In the genomic region with DNA sequence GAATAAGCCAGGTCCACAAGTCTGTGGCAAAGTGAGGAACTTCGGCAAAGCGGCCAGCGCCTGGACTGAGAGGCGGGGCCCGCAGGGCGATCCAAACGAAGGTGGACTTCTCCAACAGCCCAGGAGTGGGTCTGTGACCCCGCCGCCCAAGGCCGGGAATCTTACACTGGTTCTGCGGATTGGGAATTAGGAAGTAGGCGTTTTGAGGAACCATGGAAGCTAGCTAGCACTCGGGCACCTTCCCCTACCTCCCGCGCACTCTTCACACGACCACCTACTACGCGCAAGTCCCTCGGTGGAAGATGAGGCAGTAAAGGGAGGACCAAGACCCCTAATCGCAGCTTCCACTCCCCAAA, we compare ENCODE assay signal across 6 cellular contexts. TPM values are rescaled to one million over a fixed set of nuclear protein-coding genes. Genes with fewer than 3 reads are reported as not detected.
DNase-seq lines count a peak whose midpoint lies in the region; ATAC-seq, FAIRE-seq and TF ChIP-seq lines count a peak whose summit lies in the region.

No MANE protein-coding gene starts in this region.

- WGBS in H1 (ENCODE audit: extremely low coverage in 1 of 2, insufficient coverage in 1 of 2, insufficient read length in 1 of 2, insufficient replicate concordance in 2 of 2, low coverage in 1 of 2, low lambda C conversion rate in 2 of 2, missing lambda C conversion rate in 1 of 2), 2 experiments, result 33% methylated on average over 20 of the region's 20 CpGs; no CpG with 5 or more reads in 1 of the 2 experiments

- no peak for TF ChIP-seq RAD21 in H1 (IDR thresholded peaks at IDR 0.05 in 1 of 2, conservative IDR thresholded peaks at IDR 0.05 in 1 of 2; ENCODE audit: low read depth in 2 of 2, low read length in 2 of 2)

- TF ChIP-seq CTCF in H1 (IDR thresholded peaks at IDR 0.05; ENCODE audit: control extremely low read depth in 1 of 3, insufficient read depth in 1 of 3, low read depth in 1 of 3, low read length in 3 of 3), result no peak

- H3K14ac ChIP-seq in H1 (ENCODE audit: insufficient read length), result no peak overlapping the region

- no peak overlapping the region for H3K56ac ChIP-seq in H1 (replicated peaks; ENCODE audit: insufficient read length, low read depth, low read length)

- peaks cover 0 to 17% of the 10 kb centered on the region in 2 experiments; a peak in 1 of 4 replicates for H3K79me2 ChIP-seq in H1 (ENCODE audit: control insufficient read depth in 1 of 2, insufficient read depth in 2 of 2, low read length in 2 of 2)

- POLR2A ChIA-PET in H1 (lab: Charles Lee; ENCODE audit: partially characterized antibody), result interaction anchor here (0.9 to 1.9 kb wide), 3 partner anchors 33 to 239 kb away, joined by 3 to 7 read pairs (median 5); no protein-coding TSS in a partner anchor

- peak overlapping the region; percentile 90 to 95 for H3K4me2 ChIP-seq in H1 (ENCODE audit: insufficient read depth in 1 of 2, low read depth in 2 of 2, low read length in 2 of 2)

- H3K4me3 ChIP-seq in MG63 (peak overlapping the region; percentile 71), H1 (ENCODE audit: extremely low read depth in 1 of 4, insufficient read depth in 2 of 4, low read depth in 3 of 4, low read length in 4 of 4) (peak overlapping the region; percentile 65 to 89 (median 76)), skeletal muscle cell (ENCODE audit: low read depth, low read length) (peak overlapping the region; percentile 96)

- peaks cover 4 to 14% of the 10 kb centered on the region in 2 experiments for H4K20me1 ChIP-seq in H1 (replicated peaks in 1 of 2; ENCODE audit: control insufficient read depth in 1 of 2, insufficient read depth in 2 of 2, low read length in 2 of 2)

- DNase-seq in MG63 (no peak), H1 (ENCODE audit: low read depth in 1 of 2, low spot score in 2 of 2) (no peak), skeletal muscle cell (ENCODE audit: low read depth) (no peak), NCI-H524 treated with DMSO at 0.1 percent for 48 hours (lab: John Stamatoyannopoulos, UW) (no peak)

- H3K9ac ChIP-seq in H1 (replicated peaks in 1 of 4; ENCODE audit: extremely low read depth in 1 of 4, low read depth in 3 of 4, low read length in 3 of 4), result peak overlapping the region in 3 of 4 experiments; percentile 48 to 75 (median 59); a peak in 6 of 7 replicates

- peak overlapping the region; percentile 43 for H4K5ac ChIP-seq in H1 (ENCODE audit: insufficient read length, low read depth, low read length)

- H3K23ac ChIP-seq in H1 (ENCODE audit: insufficient read length), result no peak overlapping the region

- H2BK120ac ChIP-seq in H1 (replicated peaks; ENCODE audit: low read depth, low read length), result no peak overlapping the region

- no peak for TF ChIP-seq EP300 in H1 (IDR thresholded peaks at IDR 0.05; ENCODE audit: borderline replicate concordance in 1 of 2, low read depth in 2 of 2, low read length in 2 of 2)

- peaks cover 10% of the 10 kb centered on the region for H3K23me2 ChIP-seq in H1 (ENCODE audit: low read depth, low read length)

- no peak overlapping the region for H2AK5ac ChIP-seq in H1 (ENCODE audit: low read depth, low read length)

- H2BK20ac ChIP-seq in H1 (ENCODE audit: low read length), result no peak overlapping the region

- H2BK15ac ChIP-seq in H1 (ENCODE audit: low read length), result no peak overlapping the region; the same call in 1 of the 2 replicates

- no peak for ATAC-seq in GM18858 (IDR thresholded peaks at IDR 0.05; ENCODE audit: unreplicated experiment)
- no peak for ATAC-seq in GM19035 (IDR thresholded peaks at IDR 0.05; ENCODE audit: unreplicated experiment)

- H4K91ac ChIP-seq in H1 (replicated peaks; ENCODE audit: insufficient read length, low read length), result peak overlapping the region; percentile 15

- H3K9me3 ChIP-seq in MG63, result no peaks in the 10 kb centered on the region
- no peaks in the 10 kb centered on the region for H3K9me3 ChIP-seq in H1 (ENCODE audit: insufficient read depth in 2 of 2, low read depth in 1 of 2, low read length in 1 of 2)

- H2BK12ac ChIP-seq in H1 (ENCODE audit: low read depth, low read length), result peak overlapping the region; percentile 68; the same call in 1 of the 2 replicates

- H3K36me3 ChIP-seq in MG63 (peaks cover 2% of the 10 kb centered on the region), H1 (ENCODE audit: control insufficient read depth in 2 of 4, insufficient read depth in 4 of 4, low read length in 3 of 4) (peaks cover 5 to 18% (median 15%) of the 10 kb centered on the region in 4 experiments)

- H3K4ac ChIP-seq in H1 (replicated peaks; ENCODE audit: insufficient read length, low read depth, low read length), result no peak overlapping the region

- no peak overlapping the region for H2BK5ac ChIP-seq in H1 (ENCODE audit: low read depth, low read length)

- peaks cover 8% of the 10 kb centered on the region; the same call in 1 of the 2 replicates for H3K79me1 ChIP-seq in H1 (ENCODE audit: low read depth, low read length)

- no peak overlapping the region for H3K27ac ChIP-seq in H1 (ENCODE audit: low read depth, low read length)

- TF ChIP-seq POLR2A in H1 (IDR thresholded peaks at IDR 0.05; ENCODE audit: control extremely low read depth in 1 of 2, low read depth in 2 of 2, low read length in 2 of 2), result no peak

- H4K8ac ChIP-seq in H1 (ENCODE audit: extremely low read depth, insufficient read depth, low read length), result 0 out of 2 replicates have a peak overlapping the region, but pooled peaks have one; percentile 43

- 0 out of 2 replicates have a peak overlapping the region, but pooled peaks have one; percentile 44 for H3K18ac ChIP-seq in H1 (ENCODE audit: extremely low read depth, low read length)

- CTCF ChIA-PET in H1 (lab: Charles Lee; ENCODE audit: partially characterized antibody), result interaction anchor here (0.6 to 8.1 kb wide), 8 partner anchors 9 to 140 kb away, joined by 3 to 55 read pairs (median 4); no protein-coding TSS in a partner anchor

- peak overlapping the region; percentile 92 for H2AFZ ChIP-seq in H1 (ENCODE audit: low read length)

- no peak for FAIRE-seq in H1 (lab: Jason Lieb, UNC)

- H3K4me1 ChIP-seq in H1 (replicated peaks in 1 of 4; ENCODE audit: control insufficient read depth in 3 of 4, insufficient read depth in 4 of 4, low read length in 3 of 4), result peaks cover 6 to 18% (median 8%) of the 10 kb centered on the region in 4 experiments

- H3K27me3 ChIP-seq in MG63 (no peaks in the 10 kb centered on the region), H1 (replicated peaks in 1 of 4; ENCODE audit: control insufficient read depth in 3 of 4, extremely low read depth in 1 of 4, insufficient read depth in 3 of 4, low read length in 3 of 4) (peaks cover 5 to 23% (median 22%) of the 10 kb centered on the region in 4 experiments)

TF ChIP-seq in H1, 55 proteins besides CTCF, POLR2A, EP300 and RAD21 (continues in another document):
- no peak for TF ChIP-seq TAF1 (IDR thresholded peaks at IDR 0.05; ENCODE audit: low read depth, low read length)
- TF ChIP-seq POU5F1 (IDR thresholded peaks at IDR 0.05; ENCODE audit: low read depth, low read length), result no peak
- TF ChIP-seq MAFK (IDR thresholded peaks at IDR 0.05; ENCODE audit: low read depth, low read length), result no peak

RNA-seq across cellular contexts. Expression of gene ARF5, which starts 0.6 kb away (rescaled TPM):
- 187 and 266 TPM in 2 replicates for total RNA-seq in MG63 (2014; rRNA removed; shearing (Covaris generic); ENCODE audit: low replicate concordance)
- total RNA-seq in H1 (2021; fragmentation: NEBNext Ultra II Directional; extraction: Animal tissue kit (Norgen Biotek cat#: 25700)), result 154 and 159 TPM in 2 replicates
- polyA plus RNA-seq in H1 (2011; rRNA removed), result 579 and 614 TPM in 2 replicates
- 391 TPM for polyA plus RNA-seq in H1 (2011; cell fraction: cytosol; rRNA removed)
- 278 TPM for polyA plus RNA-seq in H1 (2011; cell fraction: nucleus; rRNA removed)
- polyA plus RNA-seq in H1 (2012, experiment 1 of 2), result 185 to 246 TPM (median 218 TPM) in 4 replicates
- 258 TPM for polyA plus RNA-seq in H1 (2012, experiment 2 of 2)
- polyA plus RNA-seq in H1 (2013, experiment 1 of 2), result 109 TPM
- polyA plus RNA-seq in H1 (2013, experiment 2 of 2), result 113 TPM
- 72.4 and 83.6 TPM in 2 replicates for polyA minus RNA-seq in H1 (2011; rRNA and poly(A)+ RNA removed)
- 73.8 TPM for polyA minus RNA-seq in H1 (2011; cell fraction: cytosol; rRNA and poly(A)+ RNA removed)
- 70.7 TPM for polyA minus RNA-seq in H1 (2011; cell fraction: nucleus; rRNA and poly(A)+ RNA removed)

RNA-seq across cellular contexts. Expression of gene GCC1, which starts 2.2 kb away (rescaled TPM):
- total RNA-seq in MG63 (2014; rRNA removed; shearing (Covaris generic); ENCODE audit: low replicate concordance), result 7.2 and 8.4 TPM in 2 replicates
- 14.7 and 15.0 TPM in 2 replicates for total RNA-seq in H1 (2021; fragmentation: NEBNext Ultra II Directional; extraction: Animal tissue kit (Norgen Biotek cat#: 25700))
- polyA plus RNA-seq in H1 (2011; rRNA removed), result 3.3 and 4.6 TPM in 2 replicates
- polyA plus RNA-seq in H1 (2011; cell fraction: cytosol; rRNA removed), result 6.0 TPM
- 4.3 TPM for polyA plus RNA-seq in H1 (2011; cell fraction: nucleus; rRNA removed)
- polyA plus RNA-seq in H1 (2012, experiment 1 of 2), result 10.9 to 11.3 TPM (median 11.0 TPM) in 4 replicates
- 2.1 TPM for polyA plus RNA-seq in H1 (2012, experiment 2 of 2)
- polyA plus RNA-seq in H1 (2013, experiment 1 of 2), result 5.6 TPM
- polyA plus RNA-seq in H1 (2013, experiment 2 of 2), result 5.4 TPM
- 9.9 and 13.4 TPM in 2 replicates for polyA minus RNA-seq in H1 (2011; rRNA and poly(A)+ RNA removed)
- 8.1 TPM for polyA minus RNA-seq in H1 (2011; cell fraction: cytosol; rRNA and poly(A)+ RNA removed)
- 8.7 TPM for polyA minus RNA-seq in H1 (2011; cell fraction: nucleus; rRNA and poly(A)+ RNA removed)

RNA-seq across cellular contexts. Expression of gene FSCN3, which starts 5.9 kb away (rescaled TPM):
- 1.3 TPM in 1 of 2 replicates, not detected in the other for total RNA-seq in MG63 (2014; rRNA removed; shearing (Covaris generic); ENCODE audit: low replicate concordance)
- total RNA-seq in H1 (2021; fragmentation: NEBNext Ultra II Directional; extraction: Animal tissue kit (Norgen Biotek cat#: 25700)), result 0.95 and 1.6 TPM in 2 replicates
- 0.45 and 0.78 TPM in 2 replicates for polyA plus RNA-seq in H1 (2011; rRNA removed)
- 1.2 TPM for polyA plus RNA-seq in H1 (2011; cell fraction: cytosol; rRNA removed)
- polyA plus RNA-seq in H1 (2011; cell fraction: nucleus; rRNA removed), result 1.1 TPM
- polyA plus RNA-seq in H1 (2012, experiment 1 of 2), result 0.25 to 1.3 TPM (median 0.77 TPM) in 4 replicates
- polyA plus RNA-seq in H1 (2012, experiment 2 of 2), result 0.38 TPM
- 1.2 TPM for polyA plus RNA-seq in H1 (2013, experiment 1 of 2)
- polyA plus RNA-seq in H1 (2013, experiment 2 of 2), result 1.1 TPM
- polyA minus RNA-seq in H1 (2011; rRNA and poly(A)+ RNA removed), result 0.20 and 1.1 TPM in 2 replicates
- not detected for polyA minus RNA-seq in H1 (2011; cell fraction: cytosol; rRNA and poly(A)+ RNA removed)
- 1.4 TPM for polyA minus RNA-seq in H1 (2011; cell fraction: nucleus; rRNA and poly(A)+ RNA removed)

RNA-seq across cellular contexts. Expression of gene PAX4, which starts 30.3 kb away (rescaled TPM):
- not detected in 2 replicates for total RNA-seq in MG63 (2014; rRNA removed; shearing (Covaris generic); ENCODE audit: low replicate concordance)
- not detected in 2 replicates for total RNA-seq in H1 (2021; fragmentation: NEBNext Ultra II Directional; extraction: Animal tissue kit (Norgen Biotek cat#: 25700))
- 0.11 and 0.20 TPM in 2 replicates for polyA plus RNA-seq in H1 (2011; rRNA removed)
- 0.08 TPM for polyA plus RNA-seq in H1 (2011; cell fraction: cytosol; rRNA removed)
- 0.43 TPM for polyA plus RNA-seq in H1 (2011; cell fraction: nucleus; rRNA removed)
- 0.17 TPM in 1 of 4 replicates, not detected in the others for polyA plus RNA-seq in H1 (2012, experiment 1 of 2)
- not detected for polyA plus RNA-seq in H1 (2012, experiment 2 of 2)
- polyA plus RNA-seq in H1 (2013, experiment 1 of 2), result 0.08 TPM
- polyA plus RNA-seq in H1 (2013, experiment 2 of 2), result 0.04 TPM
- polyA minus RNA-seq in H1 (2011; rRNA and poly(A)+ RNA removed), result not detected in 2 replicates
- polyA minus RNA-seq in H1 (2011; cell fraction: cytosol; rRNA and poly(A)+ RNA removed), result not detected
- polyA minus RNA-seq in H1 (2011; cell fraction: nucleus; rRNA and poly(A)+ RNA removed), result not detected
